ENCODE assay signal across 8 cellular contexts in the genomic region with DNA sequence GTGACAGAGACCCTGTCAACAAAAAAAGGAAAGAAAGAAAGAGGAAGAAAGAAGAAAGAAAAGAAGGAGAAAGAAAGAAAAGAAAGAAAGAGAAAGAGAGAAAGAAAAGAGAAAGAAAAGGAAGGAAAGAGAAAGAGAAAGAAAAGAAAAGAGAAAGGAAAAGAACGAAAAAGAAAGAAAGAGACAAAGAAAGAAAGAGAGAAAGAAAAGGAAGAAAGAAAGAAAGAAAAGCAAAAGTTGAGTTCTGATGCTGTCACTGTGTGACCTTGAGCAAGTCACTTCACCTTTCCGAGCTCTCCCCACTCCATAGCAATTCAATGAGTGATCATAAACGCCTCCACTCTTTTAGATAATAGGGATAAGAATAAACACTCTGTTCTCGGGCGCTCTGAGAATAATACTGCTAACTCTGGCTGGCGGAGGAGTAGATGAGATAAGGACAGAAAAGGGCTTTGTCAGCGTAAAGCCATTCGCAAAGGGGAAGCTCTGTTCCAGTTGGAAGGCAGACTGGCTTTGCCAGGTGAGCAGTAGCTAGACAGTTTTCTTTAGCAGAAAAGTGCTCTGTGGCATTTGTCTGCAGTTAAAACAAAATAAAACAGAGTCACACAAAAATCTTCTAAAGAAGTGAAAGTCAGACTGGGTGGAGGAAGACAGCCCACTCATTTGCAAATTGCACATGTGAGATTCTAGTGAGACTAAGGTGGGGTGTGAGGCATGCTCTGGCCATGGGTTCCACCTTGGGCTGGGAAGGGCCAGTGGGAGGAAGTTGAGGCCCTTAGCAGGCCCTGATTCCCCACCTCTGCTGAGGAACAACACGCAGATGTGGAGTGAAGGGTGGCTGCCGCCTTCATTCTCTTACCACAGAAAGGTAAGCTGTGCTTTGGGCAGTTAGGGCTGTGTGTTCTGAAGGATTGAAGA. TPM values are rescaled to one million over a fixed set of nuclear protein-coding genes. Genes with fewer than 3 reads are reported as not detected.
DNase-seq lines count a peak whose midpoint lies in the region; ATAC-seq, FAIRE-seq and TF ChIP-seq lines count a peak whose summit lies in the region.

No MANE protein-coding gene starts in this region.

- FAIRE-seq in A549 (lab: Jason Lieb, UNC), result no peak

- TF ChIP-seq EP300 in A549 (IDR thresholded peaks at IDR 0.05), result no peak

- TF ChIP-seq POLR2A in A549 (IDR thresholded peaks at IDR 0.05; ENCODE audit: low read length), result no peak
- TF ChIP-seq POLR2A in spleen (IDR thresholded peaks at IDR 0.05), result no peak

- ATAC-seq in A549, result peak; percentile 69 to 72
- peak; percentile 63 for ATAC-seq in GM21360 (IDR thresholded peaks at IDR 0.05; ENCODE audit: unreplicated experiment)
- peak; percentile 11 for ATAC-seq in RWPE2 (ENCODE audit: low read depth)
- peak; percentile 48 for ATAC-seq in stimulated activated naive CD8-positive, alpha-beta T cell treated with anti-CD3 and anti-CD28 coated beads, Interleukin-15, Interleukin-2, amounts not matched to agents 100 U/mL and 50 U/mL, for 24 hours

- no peak for TF ChIP-seq CTCF in A549 (IDR thresholded peaks at IDR 0.05)
- no peak for TF ChIP-seq CTCF in RWPE2 (IDR thresholded peaks at IDR 0.05; ENCODE audit: poor library complexity, severe bottlenecking)
- TF ChIP-seq CTCF in fibroblast of villous mesenchyme (IDR thresholded peaks at IDR 0.05; ENCODE audit: insufficient read depth, low read depth, low read length), result no peak
- TF ChIP-seq CTCF in spleen (IDR thresholded peaks at IDR 0.05 in 8 of 11, conservative IDR thresholded peaks at IDR 0.05 in 3 of 11), result no peak
- TF ChIP-seq CTCF in dorsolateral prefrontal cortex (IDR thresholded peaks at IDR 0.05 in 54 of 56, conservative IDR thresholded peaks at IDR 0.05 in 2 of 56; ENCODE audit: low read depth in 1 of 56, partially characterized antibody in 56 of 56), result no peak

- H3K27me3 ChIP-seq in RWPE2 (ENCODE audit: insufficient read depth, poor library complexity, severe bottlenecking) (no peaks in the 10 kb centered on the region), spleen (replicated peaks in 1 of 7) (no peaks in the 10 kb centered on the region), dorsolateral prefrontal cortex (no peaks in the 10 kb centered on the region)

- no peaks in the 10 kb centered on the region for H3K9me3 ChIP-seq in A549
- H3K9me3 ChIP-seq in RWPE2 (ENCODE audit: severe bottlenecking), result no peaks in the 10 kb centered on the region
- no peaks in the 10 kb centered on the region for H3K9me3 ChIP-seq in spleen

- H3K4me1 ChIP-seq in A549 (peaks cover 39% of the 10 kb centered on the region), RWPE2 (ENCODE audit: insufficient read depth, poor library complexity, severe bottlenecking) (peaks cover 42% of the 10 kb centered on the region), spleen (peaks cover 4 to 15% (median 11%) of the 10 kb centered on the region in 6 donors)

- H3K4me3 ChIP-seq in A549 (no peak overlapping the region), RWPE2 (ENCODE audit: severe bottlenecking) (no peak overlapping the region), fibroblast of villous mesenchyme (ENCODE audit: low read depth, low read length) (peak overlapping the region; percentile 12), spleen (peak overlapping the region in 3 of 8 donors; percentile 9 to 45 (median 27)), dorsolateral prefrontal cortex (peak overlapping the region in 7 of 59 donors; percentile 4 to 18 (median 10))

- DNase-seq in A549 (ENCODE audit: low read depth in 1 of 2, low spot score in 1 of 2) (no peak), RWPE2 (ENCODE audit: low spot score) (no peak), fibroblast of villous mesenchyme (ENCODE audit: low read depth) (peak; percentile 59), activated gamma-delta T cell treated with Interleukin-2 at 50 U/mL for 16 hours (no peak), spleen (no peak), dorsolateral prefrontal cortex (no peak)
- DNase-seq in stimulated activated naive CD8-positive, alpha-beta T cell treated with anti-CD3 and anti-CD28 coated beads, Interleukin-15, Interleukin-2, amounts not matched to agents 100 U/mL and 50 U/mL, for 24 hours, result no peak

- intact Hi-C loops in spleen (cut with DNase I; ENCODE audit: low total_unique reads), result no loop called here
- intact Hi-C loops in dorsolateral prefrontal cortex (cut with DNase I), result no loop called here

- TF ChIP-seq RAD21 in A549 (conservative IDR thresholded peaks at IDR 0.05 in 1 of 2, IDR thresholded peaks at IDR 0.05 in 1 of 2), result no peak

- no peaks in the 10 kb centered on the region for H3K36me3 ChIP-seq in RWPE2 (ENCODE audit: low read depth)
- H3K36me3 ChIP-seq in spleen, result no peaks in the 10 kb centered on the region

- H3K27ac ChIP-seq in A549 (peak overlapping the region; percentile 79 to 86), RWPE2 (ENCODE audit: poor library complexity, severe bottlenecking) (peak overlapping the region; percentile 96), spleen (peak overlapping the region in 3 of 8 donors; percentile 17 to 44 (median 37)), dorsolateral prefrontal cortex (peak overlapping the region in 2 of 59 donors; percentile 5 to 17)

- CTCF ChIA-PET in A549 (lab: Yijun Ruan, JAX), result interaction anchor here (0.6 to 1.9 kb wide), 7 partner anchors 10 to 225 kb away, joined by 3 to 8 read pairs (median 5); no protein-coding TSS in a partner anchor

- 27% methylated on average over 10 of the region's 10 CpGs for WGBS in A549 (ENCODE audit: missing lambda C conversion rate)
- WGBS in spleen, 5 donors, result 25 to 37% (median 28%) methylated on average over 10 of the region's 10 CpGs

- POLR2A ChIA-PET in A549 (lab: Yijun Ruan, JAX), result interaction anchor here (0.9 kb wide), 1 partner anchor 29 kb away, joined by 3 read pairs; no protein-coding TSS in a partner anchor

- H3K4me2 ChIP-seq in A549, result peak overlapping the region; percentile 64

TF ChIP-seq in A549, 52 proteins besides CTCF, POLR2A, EP300 and RAD21 (continues in another document):
- TF ChIP-seq NFE2L2 (conservative IDR thresholded peaks at IDR 0.05; ENCODE audit: low read length), result no peak
- TF ChIP-seq TFCP2L1 (CRISPR knock-in tag; IDR thresholded peaks at IDR 0.05), result no peak
- TF ChIP-seq MAFK (IDR thresholded peaks at IDR 0.05; ENCODE audit: partially characterized antibody), result peak; percentile 93
- TF ChIP-seq NR3C1 (IDR thresholded peaks at IDR 0.05), result no peak
- no peak for TF ChIP-seq EHF (CRISPR knock-in tag; IDR thresholded peaks at IDR 0.05)
- TF ChIP-seq MYC (IDR thresholded peaks at IDR 0.05; ENCODE audit: borderline replicate concordance, low read length), result no peak
- no peak for TF ChIP-seq CHD2 (IDR thresholded peaks at IDR 0.05; ENCODE audit: low read length, partially characterized antibody)
- TF ChIP-seq, protein P1, sequence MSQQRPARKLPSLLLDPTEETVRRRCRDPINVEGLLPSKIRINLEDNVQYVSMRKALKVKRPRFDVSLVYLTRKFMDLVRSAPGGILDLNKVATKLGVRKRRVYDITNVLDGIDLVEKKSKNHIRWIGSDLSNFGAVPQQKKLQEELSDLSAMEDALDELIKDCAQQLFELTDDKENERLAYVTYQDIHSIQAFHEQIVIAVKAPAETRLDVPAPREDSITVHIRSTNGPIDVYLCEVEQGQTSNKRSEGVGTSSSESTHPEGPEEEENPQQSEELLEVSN (IDR thresholded peaks at IDR 0.05; ENCODE audit: borderline replicate concordance, low read depth), result no peak
- no peak for TF ChIP-seq TP53 (CRISPR knock-in tag; IDR thresholded peaks at IDR 0.05)
- TF ChIP-seq, protein P2, sequence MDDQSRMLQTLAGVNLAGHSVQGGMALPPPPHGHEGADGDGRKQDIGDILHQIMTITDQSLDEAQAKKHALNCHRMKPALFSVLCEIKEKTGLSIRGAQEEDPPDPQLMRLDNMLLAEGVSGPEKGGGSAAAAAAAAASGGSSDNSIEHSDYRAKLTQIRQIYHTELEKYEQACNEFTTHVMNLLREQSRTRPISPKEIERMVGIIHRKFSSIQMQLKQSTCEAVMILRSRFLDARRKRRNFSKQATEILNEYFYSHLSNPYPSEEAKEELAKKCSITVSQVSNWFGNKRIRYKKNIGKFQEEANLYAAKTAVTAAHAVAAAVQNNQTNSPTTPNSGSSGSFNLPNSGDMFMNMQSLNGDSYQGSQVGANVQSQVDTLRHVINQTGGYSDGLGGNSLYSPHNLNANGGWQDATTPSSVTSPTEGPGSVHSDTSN (IDR thresholded peaks at IDR 0.05), result no peak
- 0 out of 2 replicates have a peak, but pooled peaks have one; percentile 31 for TF ChIP-seq ESRRA (IDR thresholded peaks at IDR 0.05; ENCODE audit: borderline replicate concordance, low read length)
- TF ChIP-seq FOSL2 (IDR thresholded peaks at IDR 0.05), result no peak
- TF ChIP-seq FOSL2 (CRISPR knock-in tag; IDR thresholded peaks at IDR 0.05), result no peak
- TF ChIP-seq CBX8 (IDR thresholded peaks at IDR 0.05), result no peak
- no peak; the same call in 1 of the 2 replicates for TF ChIP-seq GATA3 (IDR thresholded peaks at IDR 0.05; ENCODE audit: borderline replicate concordance)

RNA-seq across cellular contexts. Expression of a gene that starts 9.6 kb away (rescaled TPM):
- 387 and 439 TPM in 2 replicates for polyA plus RNA-seq in A549 (2011; rRNA removed)
- polyA plus RNA-seq in A549 (2012; cell fraction: cytosol; rRNA removed), result 153 and 161 TPM in 2 replicates
- polyA plus RNA-seq in A549 (2012; cell fraction: nucleus; rRNA removed), result 1,973 and 2,223 TPM in 2 replicates
- 235 to 282 TPM (median 257 TPM) in 3 replicates for polyA plus RNA-seq in A549 (2017; fragmentation: RNase III; extraction: RNeasy Plus Mini Kit Qiagen cat#74134 plus additional on column Dnase treatment)
- polyA minus RNA-seq in A549 (2011; rRNA and poly(A)+ RNA removed), result 1,159 and 1,213 TPM in 2 replicates
- 325 and 369 TPM in 2 replicates for total RNA-seq in fibroblast of villous mesenchyme
- 100 to 1,000 TPM in 4 of 7 donors, 10 to 100 TPM in 3; 77.5 to 163 (median 111) TPM for total RNA-seq in spleen
- 10 to 100 TPM; 38.9 to 70.3 (median 49.4) TPM for polyA plus RNA-seq in spleen
- 10 to 100 TPM; 29.4 to 98.8 (median 48.0) TPM for total RNA-seq in dorsolateral prefrontal cortex

Comparison
In these comparisons a context has a peak if more than half of its experiments do, and no peak if none do; other contexts are left out.
1. ATAC-seq: peak in every context shown above with its lines; median percentile 70 in A549; 63 in GM21360; 48 in stimulated activated naive CD8-positive, alpha-beta T cell treated with anti-CD3 and anti-CD28 coated beads, Interleukin-15, Interleukin-2, amounts not matched to agents 100 U/mL and 50 U/mL, for 24 hours; 11 in RWPE2.